In genomic region chr2:69139778-69140177, GRCh38 we compare ENCODE assay signal across 1 cellular context.
TF ChIP-seq lines count a peak whose summit lies in the region.

No MANE protein-coding gene starts in this region.

TF ChIP-seq in A549, 52 proteins besides CTCF, POLR2A, EP300 and RAD21 (continued from another document):
- TF ChIP-seq HMGXB4 (CRISPR knock-in tag; IDR thresholded peaks at IDR 0.05; ENCODE audit: borderline replicate concordance) (no peak), PBX3 (IDR thresholded peaks at IDR 0.05) (no peak), JUN (IDR thresholded peaks at IDR 0.05) (no peak), KDM1A (IDR thresholded peaks at IDR 0.05; ENCODE audit: low read depth) (no peak)
